In genomic region chr3:125923324-125924115, GRCh38 we compare ENCODE assay signal across 12 cellular contexts. TPM values are rescaled to one million over a fixed set of nuclear protein-coding genes. Genes with fewer than 3 reads are reported as not detected.
DNase-seq lines count a peak whose midpoint lies in the region; FAIRE-seq and TF ChIP-seq lines count a peak whose summit lies in the region.
"Not testable (repeated sequence)": the region's sequence is repeated elsewhere in the genome, so short reads cannot be mapped to it uniquely, and the experiment has no call there.
"Had no signal": no experiment of that assay in that cellular context is flagged by ENCODE, and none has a peak within 500 bp of the region (broad histone marks: within the 10 kb centered on the region; RNA-seq: fewer than 3 reads in every experiment).

No MANE protein-coding gene starts in this region.

- H3K36me3 ChIP-seq in mammary epithelial cell (ENCODE audit: insufficient read depth, low read length), result not testable (repeated sequence)

- not testable (repeated sequence) for H3K27ac ChIP-seq in mammary epithelial cell (ENCODE audit: insufficient read depth, low read depth, low read length)

- in situ Hi-C loops in mammary epithelial cell (cut with MboI; ENCODE audit: low sequenced_read_pairs in 2 of 2), result not testable (repeated sequence)

- BruUV-seq in Calu3 (replicated peaks; lab: Mats Ljungman, UMichigan); mammary epithelial cell (replicated peaks; lab: Mats Ljungman, UMichigan): not testable (repeated sequence)

- not testable (repeated sequence) for H4K20me1 ChIP-seq in mammary epithelial cell (ENCODE audit: insufficient read depth, low read length)

- peaks cover 15% of the 10 kb centered on the region for H3K4me1 Mint-ChIP-seq in Calu3 (ENCODE audit: low read depth, unreplicated experiment)

- not testable (repeated sequence) for TF ChIP-seq CTCF in Calu3 (IDR thresholded peaks at IDR 0.05; ENCODE audit: unreplicated experiment); mammary epithelial cell (conservative IDR thresholded peaks at IDR 0.05 in 1 of 2, IDR thresholded peaks at IDR 0.05 in 1 of 2; ENCODE audit: extremely low read depth in 1 of 2, insufficient read depth in 1 of 2, low read depth in 1 of 2, low read length in 2 of 2)

- H3K4me3 Mint-ChIP-seq in Calu3 (ENCODE audit: low read depth, unreplicated experiment), result not testable (repeated sequence)

- not testable (repeated sequence) for FAIRE-seq in H54 (lab: Jason Lieb, UNC)
- peak; percentile 69 for FAIRE-seq in urothelium cell line (lab: Jason Lieb, UNC)

- H3K4me3 ChIP-seq in mammary epithelial cell (replicated peaks in 1 of 3; ENCODE audit: insufficient read depth in 1 of 3, low read depth in 2 of 3, low read length in 3 of 3), result not testable (repeated sequence)

- 62% methylated on average over 8 of the region's 16 CpGs for WGBS in mammary epithelial cell (ENCODE audit: low coverage, missing lambda C conversion rate)

- not testable (repeated sequence) for H3K9me3 ChIP-seq in mammary epithelial cell (replicated peaks; ENCODE audit: insufficient read depth, low read length)

- not testable (repeated sequence) for H3K4me2 ChIP-seq in mammary epithelial cell (ENCODE audit: insufficient read depth, low read depth, low read length)

- H3K4me1 ChIP-seq in mammary epithelial cell (ENCODE audit: insufficient read depth, low read length), result not testable (repeated sequence)

- not testable (repeated sequence) for H3K27ac Mint-ChIP-seq in Calu3 (ENCODE audit: unreplicated experiment)

- DNase-seq in Calu3, result peak; percentile 40
- peak; percentile 17 for DNase-seq in H54 (ENCODE audit: insufficient read length, low spot score)
- peak; percentile 32 for DNase-seq in M059J (ENCODE audit: low read depth)
- DNase-seq in SW480 (ENCODE audit: low spot score), result peak; percentile 46
- peak; percentile 90 for DNase-seq in mammary epithelial cell
- peak; percentile 59 for DNase-seq in islet precursor cell
- peak; percentile 43 for DNase-seq in myocyte (ENCODE audit: low read depth)
- peak; percentile 7 for DNase-seq in urothelium cell line (ENCODE audit: low spot score)

- not testable (repeated sequence) for H3K27me3 ChIP-seq in mammary epithelial cell (ENCODE audit: insufficient read depth, low read length)

- not testable (repeated sequence) for H3K36me3 Mint-ChIP-seq in Calu3 (ENCODE audit: insufficient read depth, unreplicated experiment)

- not testable (repeated sequence) for H3K27me3 Mint-ChIP-seq in Calu3 (ENCODE audit: unreplicated experiment)

- intact Hi-C loops in Calu3 (cut with micrococcal nuclease; ENCODE audit: unreplicated experiment), result loop anchor here (10.0 kb wide), 1 partner anchor 201 kb away; no protein-coding TSS in a partner anchor
- intact Hi-C loops in mammary epithelial cell (cut with micrococcal nuclease), result loop anchor here (5.0 to 10.0 kb wide), 3 partner anchors 209 to 321 kb away; no protein-coding TSS in a partner anchor

- dilution Hi-C loops in mammary epithelial cell (cut with HindIII; ENCODE audit: low sequenced_read_pairs), result not testable (repeated sequence)

- TF ChIP-seq POLR2A in H54 (IDR thresholded peaks at IDR 0.05; ENCODE audit: low read depth, low read length), result not testable (repeated sequence)

- not testable (repeated sequence) for H3K79me2 ChIP-seq in mammary epithelial cell (ENCODE audit: insufficient read depth, low read length)

- CTCF ChIA-PET in Calu3 (lab: Charles Lee), result not testable (repeated sequence)
- CTCF ChIA-PET in mammary epithelial cell (lab: Charles Lee; ENCODE audit: low non-redundant PET), result interaction anchor here (0.7 kb wide), 1 partner anchor 209 kb away, joined by 4 read pairs; no protein-coding TSS in a partner anchor

- H3K9me3 Mint-ChIP-seq in Calu3 (ENCODE audit: low read depth, unreplicated experiment), result not testable (repeated sequence)

- not testable (repeated sequence) for H3K9ac ChIP-seq in mammary epithelial cell (ENCODE audit: insufficient read depth, low read length)

- H2AFZ ChIP-seq in mammary epithelial cell (ENCODE audit: low read depth, low read length), result not testable (repeated sequence)

RNA-seq across cellular contexts. Expression of gene ROPN1B, which starts 45.5 kb away (rescaled TPM):
- total RNA-seq in Calu3 (2022) (0.76 and 0.92 TPM in 2 replicates), mammary epithelial cell (not detected), myocyte (not detected in 2 replicates)
- 0.15 and 8.8 TPM in 2 replicates for total RNA-seq in M059J (2014; rRNA removed; shearing (Covaris generic))
- polyA plus RNA-seq in mammary epithelial cell, result 0.49 TPM
- polyA minus RNA-seq in mammary epithelial cell, result not detected
- not detected for polyA plus RNA-seq in myocyte (2012)
- total RNA-seq: A673, H1, K562, LHCN-M2 had no signal
- polyA plus RNA-seq: K562 had no signal

Comparison
In these comparisons a context has a peak if more than half of its experiments do, and no peak if none do; other contexts are left out.
1. DNase-seq: peak in every context shown above with its lines; median percentile 90 in mammary epithelial cell; 59 in islet precursor cell; 46 in SW480; 43 in myocyte; 40 in Calu3; 32 in M059J; 17 in H54; 7 in urothelium cell line.